Comparison of ENCODE assay signal across 28 cellular contexts in genomic region chr2:159639712-159640111, GRCh38.
"Had no signal": no experiment of that assay in that cellular context is flagged by ENCODE, and none has a peak within 500 bp of the region (broad histone marks: within the 10 kb centered on the region; RNA-seq: fewer than 3 reads in every experiment).

No MANE protein-coding gene starts in this region.

- H3K27me3 ChIP-seq: left lung, pancreas, spleen, suprapubic skin, tibial artery, upper lobe of right lung had no signal

- H3K36me3 Mint-ChIP-seq: stimulated activated effector memory CD8-positive, alpha-beta T cell treated with anti-CD3 and anti-CD28 coated beads, Interleukin-12 subunit alpha, Interleukin-12 subunit beta, amount 100 ng/mL, for 72 hours had no signal

- H3K4me1 Mint-ChIP-seq: immature natural killer cell; nephron; neural crest cell; stimulated activated effector memory CD8-positive, alpha-beta T cell treated with anti-CD3 and anti-CD28 coated beads, Interleukin-12 subunit alpha, Interleukin-12 subunit beta, amount 100 ng/mL, for 72 hours had no signal

- H3K36me3 ChIP-seq: left lung, lower lobe of right lung, pancreas, prostate gland, spleen, suprapubic skin, thoracic aorta, tibial artery, upper lobe of right lung had no signal

- H3K27ac ChIP-seq: left lung, lower lobe of right lung, pancreas, prostate gland, skin epidermis, spleen, suprapubic skin, thoracic aorta, tibial artery, upper lobe of right lung had no signal

- ATAC-seq: left colon; left lung; lower lobe of right lung; naive thymus-derived CD8-positive, alpha-beta T cell; pancreas; right cardiac atrium; sciatic nerve; stimulated activated effector memory CD8-positive, alpha-beta T cell treated with anti-CD3 and anti-CD28 coated beads, Interleukin-12 subunit alpha, Interleukin-12 subunit beta, amount 100 ng/mL, for 72 hours; upper lobe of right lung had no signal

- H3K4me3 ChIP-seq: left lung, lower lobe of right lung, pancreas, prostate gland, skin epidermis, spleen, suprapubic skin, thoracic aorta, tibial artery, upper lobe of right lung had no signal

- H3K4me1 ChIP-seq: pancreas, prostate gland, suprapubic skin, tibial artery had no signal

- H3K9me3 ChIP-seq: pancreas, prostate gland, suprapubic skin, tibial artery had no signal

- H3K27ac Mint-ChIP-seq: immature natural killer cell; naive thymus-derived CD8-positive, alpha-beta T cell; nephron; stimulated activated effector memory CD8-positive, alpha-beta T cell treated with anti-CD3 and anti-CD28 coated beads, Interleukin-12 subunit alpha, Interleukin-12 subunit beta, amount 100 ng/mL, for 72 hours; stimulated activated naive CD8-positive, alpha-beta T cell treated with anti-CD3 and anti-CD28 coated beads, Interleukin-15, Interleukin-2, amounts not matched to agents 100 ng/mL and 50 ng/mL, for 24 hours had no signal

- DNase-seq: hypothalamus; immature natural killer cell; kidney; left colon; left lung; lower lobe of right lung; mesenchymal stem cell; naive thymus-derived CD8-positive, alpha-beta T cell; nucleus accumbens; pancreas; posterior cingulate gyrus; retina; right cardiac atrium; spleen; stimulated activated CD4-positive, alpha-beta T cell treated with anti-CD3 and anti-CD28 coated beads, Interleukin-4, amount 100 ng/mL, for 24 hours; stimulated activated naive CD4-positive, alpha-beta T cell; tibial artery; trophoblast cell; upper lobe of right lung had no signal

- H3K27me3 Mint-ChIP-seq: naive thymus-derived CD8-positive, alpha-beta T cell; stimulated activated naive CD8-positive, alpha-beta T cell treated with anti-CD3 and anti-CD28 coated beads, Interleukin-15, Interleukin-2, amounts not matched to agents 100 ng/mL and 50 ng/mL, for 24 hours had no signal

- H3K4me3 Mint-ChIP-seq: immature natural killer cell; naive thymus-derived CD8-positive, alpha-beta T cell; nephron; neural crest cell; stimulated activated effector memory CD8-positive, alpha-beta T cell treated with anti-CD3 and anti-CD28 coated beads, Interleukin-12 subunit alpha, Interleukin-12 subunit beta, amount 100 ng/mL, for 72 hours; stimulated activated naive CD8-positive, alpha-beta T cell treated with anti-CD3 and anti-CD28 coated beads, Interleukin-15, Interleukin-2, amounts not matched to agents 100 ng/mL and 50 ng/mL, for 24 hours had no signal
